In genomic region chr5:145433077-145433476, GRCh38 we compare ENCODE assay signal across 1 cellular context.
TF ChIP-seq lines count a peak whose summit lies in the region.

No MANE protein-coding gene starts in this region.

TF ChIP-seq in GM23338, 12 proteins besides CTCF, POLR2A, EP300 and RAD21 (continued from another document):
- TF ChIP-seq ZNF462 (CRISPR knock-in tag; IDR thresholded peaks at IDR 0.05): no peak
TF ChIP-seq in GM23338: peak in this region for 0.
